Comparison of ENCODE assay signal across 2 cellular contexts in the genomic region with DNA sequence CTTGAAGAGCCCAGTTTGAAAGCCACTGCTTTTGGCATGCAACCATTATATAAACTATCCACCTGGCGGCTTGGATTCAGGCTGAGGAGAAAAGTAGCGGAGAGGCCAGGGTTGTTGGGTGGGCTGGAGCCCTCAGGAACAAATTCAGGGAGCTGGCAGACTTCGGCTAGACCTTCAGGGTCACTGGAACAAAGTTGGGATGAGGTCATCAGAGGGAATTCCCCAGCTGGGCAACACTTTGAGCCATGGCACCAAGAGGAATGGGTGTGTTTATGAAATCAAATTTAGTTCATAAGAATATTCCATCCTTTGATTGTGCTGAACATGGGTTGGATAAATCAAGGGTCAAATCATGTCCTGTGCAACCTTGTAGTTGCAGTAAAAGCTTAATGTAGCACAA.
TF ChIP-seq lines count a peak whose summit lies in the region.

No MANE protein-coding gene starts in this region.

TF ChIP-seq in liver, 16 proteins besides CTCF, POLR2A, EP300 and RAD21:
- TF ChIP-seq RXRA (IDR thresholded peaks at IDR 0.05) = peak; percentile 37 to 41
- peak; percentile 26 to 46 for TF ChIP-seq JUND (IDR thresholded peaks at IDR 0.05)
- TF ChIP-seq HNF4A (conservative IDR thresholded peaks at IDR 0.05) = peak in 1 of 2 donors; percentile 18
- TF ChIP-seq TAF1 (conservative IDR thresholded peaks at IDR 0.05) = no peak

TF ChIP-seq in HepG2, 621 proteins besides CTCF, POLR2A, EP300 and RAD21:
- no peak for TF ChIP-seq ONECUT2 (CRISPR knock-in tag; IDR thresholded peaks at IDR 0.05)
- TF ChIP-seq, protein P1, sequence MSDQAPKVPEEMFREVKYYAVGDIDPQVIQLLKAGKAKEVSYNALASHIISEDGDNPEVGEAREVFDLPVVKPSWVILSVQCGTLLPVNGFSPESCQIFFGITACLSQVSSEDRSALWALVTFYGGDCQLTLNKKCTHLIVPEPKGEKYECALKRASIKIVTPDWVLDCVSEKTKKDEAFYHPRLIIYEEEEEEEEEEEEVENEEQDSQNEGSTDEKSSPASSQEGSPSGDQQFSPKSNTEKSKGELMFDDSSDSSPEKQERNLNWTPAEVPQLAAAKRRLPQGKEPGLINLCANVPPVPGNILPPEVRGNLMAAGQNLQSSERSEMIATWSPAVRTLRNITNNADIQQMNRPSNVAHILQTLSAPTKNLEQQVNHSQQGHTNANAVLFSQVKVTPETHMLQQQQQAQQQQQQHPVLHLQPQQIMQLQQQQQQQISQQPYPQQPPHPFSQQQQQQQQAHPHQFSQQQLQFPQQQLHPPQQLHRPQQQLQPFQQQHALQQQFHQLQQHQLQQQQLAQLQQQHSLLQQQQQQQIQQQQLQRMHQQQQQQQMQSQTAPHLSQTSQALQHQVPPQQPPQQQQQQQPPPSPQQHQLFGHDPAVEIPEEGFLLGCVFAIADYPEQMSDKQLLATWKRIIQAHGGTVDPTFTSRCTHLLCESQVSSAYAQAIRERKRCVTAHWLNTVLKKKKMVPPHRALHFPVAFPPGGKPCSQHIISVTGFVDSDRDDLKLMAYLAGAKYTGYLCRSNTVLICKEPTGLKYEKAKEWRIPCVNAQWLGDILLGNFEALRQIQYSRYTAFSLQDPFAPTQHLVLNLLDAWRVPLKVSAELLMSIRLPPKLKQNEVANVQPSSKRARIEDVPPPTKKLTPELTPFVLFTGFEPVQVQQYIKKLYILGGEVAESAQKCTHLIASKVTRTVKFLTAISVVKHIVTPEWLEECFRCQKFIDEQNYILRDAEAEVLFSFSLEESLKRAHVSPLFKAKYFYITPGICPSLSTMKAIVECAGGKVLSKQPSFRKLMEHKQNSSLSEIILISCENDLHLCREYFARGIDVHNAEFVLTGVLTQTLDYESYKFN (CRISPR knock-in tag; conservative IDR thresholded peaks at IDR 0.05) = no peak
- TF ChIP-seq ARNT (IDR thresholded peaks at IDR 0.05) = no peak
- no peak for TF ChIP-seq TEAD3 (CRISPR knock-in tag; optimal IDR thresholded peaks at IDR 0.05; ENCODE audit: borderline replicate concordance)
- TF ChIP-seq, protein P2, sequence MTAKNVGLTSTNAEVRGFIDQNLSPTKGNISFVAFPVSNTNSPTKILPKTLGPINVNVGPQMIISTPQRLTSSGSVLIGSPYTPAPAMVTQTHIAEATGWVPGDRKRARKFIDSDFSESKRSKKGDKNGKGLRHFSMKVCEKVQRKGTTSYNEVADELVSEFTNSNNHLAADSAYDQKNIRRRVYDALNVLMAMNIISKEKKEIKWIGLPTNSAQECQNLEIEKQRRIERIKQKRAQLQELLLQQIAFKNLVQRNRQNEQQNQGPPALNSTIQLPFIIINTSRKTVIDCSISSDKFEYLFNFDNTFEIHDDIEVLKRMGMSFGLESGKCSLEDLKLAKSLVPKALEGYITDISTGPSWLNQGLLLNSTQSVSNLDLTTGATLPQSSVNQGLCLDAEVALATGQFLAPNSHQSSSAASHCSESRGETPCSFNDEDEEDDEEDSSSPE (CRISPR knock-in tag; IDR thresholded peaks at IDR 0.05) = no peak
- TF ChIP-seq, protein P3, sequence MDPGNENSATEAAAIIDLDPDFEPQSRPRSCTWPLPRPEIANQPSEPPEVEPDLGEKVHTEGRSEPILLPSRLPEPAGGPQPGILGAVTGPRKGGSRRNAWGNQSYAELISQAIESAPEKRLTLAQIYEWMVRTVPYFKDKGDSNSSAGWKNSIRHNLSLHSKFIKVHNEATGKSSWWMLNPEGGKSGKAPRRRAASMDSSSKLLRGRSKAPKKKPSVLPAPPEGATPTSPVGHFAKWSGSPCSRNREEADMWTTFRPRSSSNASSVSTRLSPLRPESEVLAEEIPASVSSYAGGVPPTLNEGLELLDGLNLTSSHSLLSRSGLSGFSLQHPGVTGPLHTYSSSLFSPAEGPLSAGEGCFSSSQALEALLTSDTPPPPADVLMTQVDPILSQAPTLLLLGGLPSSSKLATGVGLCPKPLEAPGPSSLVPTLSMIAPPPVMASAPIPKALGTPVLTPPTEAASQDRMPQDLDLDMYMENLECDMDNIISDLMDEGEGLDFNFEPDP (CRISPR knock-in tag; conservative IDR thresholded peaks at IDR 0.05) = no peak
- no peak for TF ChIP-seq NFYC (CRISPR knock-in tag; IDR thresholded peaks at IDR 0.05)
